ENCODE assay signal across 20 cellular contexts in genomic region chr2:86778957-86779356, GRCh38. TPM values are rescaled to one million over a fixed set of nuclear protein-coding genes. Genes with fewer than 3 reads are reported as not detected.
"Had no signal": no experiment of that assay in that cellular context is flagged by ENCODE, and none has a peak within 500 bp of the region (broad histone marks: within the 10 kb centered on the region; RNA-seq: fewer than 3 reads in every experiment).

No MANE protein-coding gene starts in this region.

- ATAC-seq: gastroesophageal sphincter, natural killer cell had no signal

- H3K9me3 ChIP-seq: gastroesophageal sphincter, thyroid gland had no signal

- H3K4me1 ChIP-seq: gastroesophageal sphincter had no signal

- H3K27ac ChIP-seq: gastroesophageal sphincter, thyroid gland had no signal

- DNase-seq: activated CD4-positive, alpha-beta memory T cell treated with anti-CD3 and anti-CD28 coated beads for 36 hours; activated CD4-positive, alpha-beta T cell treated with anti-CD3 and anti-CD28 coated beads for 48 hours; activated naive CD4-positive, alpha-beta T cell treated with Interleukin-2 at 50 U/mL for 16 hours; activated naive CD8-positive, alpha-beta T cell treated with anti-CD3 and anti-CD28 coated beads, Interleukin-2, amount 10 ng/mL, durations not matched to agents 7 days and 5 days; activated T-cell treated with anti-CD3 and anti-CD28 coated beads, Interleukin-2, amount 50 U/mL, for 48 hours; amniotic stem cell; cortex of kidney; endodermal cell; head of caudate nucleus; islet precursor cell; natural killer cell; retina; stimulated activated CD4-positive, alpha-beta T cell treated with anti-CD3 and anti-CD28 coated beads, Interleukin-1b, Interleukin-23, amount 100 ng/mL, for 48 hours; substantia nigra; T-helper 1 cell; thyroid gland had no signal

- H3K27me3 ChIP-seq: gastroesophageal sphincter, thyroid gland had no signal

- H3K4me3 ChIP-seq: gastroesophageal sphincter, thyroid gland had no signal

- H3K36me3 ChIP-seq: thyroid gland had no signal

RNA-seq across cellular contexts. Expression of gene CD8A, which starts 11.8 kb away (rescaled TPM):
- total RNA-seq: lung microvascular endothelial cell, osteocyte, skeletal muscle tissue had no signal
